ENCODE assay signal across 29 cellular contexts in genomic region chr7:21949522-21949921, GRCh38.
"Had no signal": no experiment of that assay in that cellular context is flagged by ENCODE, and none has a peak within 500 bp of the region (broad histone marks: within the 10 kb centered on the region; RNA-seq: fewer than 3 reads in every experiment).

No MANE protein-coding gene starts in this region.

- DNase-seq: activated CD4-positive, alpha-beta memory T cell treated with anti-CD3 and anti-CD28 coated beads for 36 hours; activated CD4-positive, alpha-beta T cell treated with anti-CD3 and anti-CD28 coated beads for 36 hours; activated CD4-positive, alpha-beta T cell treated with anti-CD3 and anti-CD28 coated beads, Interleukin-2, amount 10 ng/mL, durations not matched to agents 24 days and 14 days; activated CD4-positive, CD25-positive, alpha-beta regulatory T cell; activated CD4-positive, CD25-positive, alpha-beta regulatory T cell treated with anti-CD3 and anti-CD28 coated beads, Interleukin-2, amount 50 U/mL, for 72 hours; activated CD8-positive, alpha-beta memory T cell treated with anti-CD3 and anti-CD28 coated beads, Interleukin-2, amount 10 ng/mL, durations not matched to agents 7 days and 5 days; activated CD8-positive, alpha-beta memory T cell treated with anti-CD3 and anti-CD28 coated beads, Interleukin-2, amount 50 U/mL, for 4 hours; activated CD8-positive, alpha-beta T cell treated with anti-CD3 and anti-CD28 coated beads, Interleukin-2, amount 10 ng/mL, durations not matched to agents 7 days and 5 days; activated effector memory CD4-positive, alpha-beta T cell treated with anti-CD3 and anti-CD28 coated beads, Interleukin-2, amount 50 U/mL, for 16 hours; activated naive CD4-positive, alpha-beta T cell treated with anti-CD3 and anti-CD28 coated beads for 36 hours; activated naive CD8-positive, alpha-beta T cell treated with anti-CD3 and anti-CD28 coated beads for 36 hours; activated naive CD8-positive, alpha-beta T cell treated with anti-CD3 and anti-CD28 coated beads, Interleukin-2, amount 50 U/mL, for 24 hours; activated T-cell treated with anti-CD3 and anti-CD28 coated beads, Interleukin-2, amount 50 U/mL, for 1 hour; activated T-cell treated with anti-CD3 and anti-CD28 coated beads, Interleukin-2, amount 50 U/mL, for 48 hours; adrenal gland; amygdala; aorta; body of pancreas; caudate nucleus; cortex of kidney; dermis blood vessel endothelial cell; effector CD8-positive, alpha-beta T cell; esophagus squamous epithelium; foreskin melanocyte had no signal

- H3K27me3 ChIP-seq: body of pancreas, gastroesophageal sphincter had no signal

- H3K4me3 Mint-ChIP-seq: activated CD4-positive, alpha-beta memory T cell treated with anti-CD3 and anti-CD28 coated beads for 36 hours; activated CD4-positive, alpha-beta T cell treated with anti-CD3 and anti-CD28 coated beads for 36 hours; activated CD4-positive, alpha-beta T cell treated with anti-CD3 and anti-CD28 coated beads, Interleukin-2, amount 10 ng/mL, durations not matched to agents 24 days and 14 days; activated CD8-positive, alpha-beta memory T cell treated with anti-CD3 and anti-CD28 coated beads, Interleukin-2, amount 10 ng/mL, durations not matched to agents 7 days and 5 days; activated CD8-positive, alpha-beta T cell treated with anti-CD3 and anti-CD28 coated beads, Interleukin-2, amount 10 ng/mL, durations not matched to agents 7 days and 5 days; activated naive CD4-positive, alpha-beta T cell treated with anti-CD3 and anti-CD28 coated beads for 36 hours; activated naive CD4-positive, alpha-beta T cell treated with anti-CD3 and anti-CD28 coated beads, Interleukin-2, amount 50 U/mL, for 24 hours; activated naive CD8-positive, alpha-beta T cell treated with anti-CD3 and anti-CD28 coated beads for 36 hours; activated naive CD8-positive, alpha-beta T cell treated with anti-CD3 and anti-CD28 coated beads, Interleukin-2, amount 50 U/mL, for 24 hours; activated T-helper 1 cell treated with anti-CD3 and anti-CD28 coated beads, Interleukin-12 subunit alpha, Interleukin-12 subunit beta, Interleukin-2, Interleukin-4 antibody, amounts not matched to agents 30 ng/mL and 10 ng/mL and 1 ng/mL, durations not matched to agents 14 hours and 24 hours and 36 hours had no signal

- H3K9me3 ChIP-seq: adrenal gland, body of pancreas, esophagus squamous epithelium, gastroesophageal sphincter had no signal

- H3K27ac ChIP-seq: adrenal gland, body of pancreas, epithelial cell of prostate, esophagus squamous epithelium, gastroesophageal sphincter had no signal

- H3K27me3 Mint-ChIP-seq: activated naive CD4-positive, alpha-beta T cell treated with anti-CD3 and anti-CD28 coated beads, Interleukin-2, amount 50 U/mL, for 24 hours; activated naive CD8-positive, alpha-beta T cell treated with anti-CD3 and anti-CD28 coated beads for 36 hours had no signal

- H3K9me3 Mint-ChIP-seq: activated CD4-positive, alpha-beta memory T cell treated with anti-CD3 and anti-CD28 coated beads for 36 hours; activated CD4-positive, alpha-beta T cell treated with anti-CD3 and anti-CD28 coated beads, Interleukin-2, amount 10 ng/mL, durations not matched to agents 24 days and 14 days; activated naive CD4-positive, alpha-beta T cell treated with anti-CD3 and anti-CD28 coated beads for 36 hours; activated naive CD4-positive, alpha-beta T cell treated with anti-CD3 and anti-CD28 coated beads, Interleukin-2, amount 50 U/mL, for 24 hours; activated naive CD8-positive, alpha-beta T cell treated with anti-CD3 and anti-CD28 coated beads for 36 hours; activated naive CD8-positive, alpha-beta T cell treated with anti-CD3 and anti-CD28 coated beads, Interleukin-2, amount 50 U/mL, for 24 hours; activated T-helper 1 cell treated with anti-CD3 and anti-CD28 coated beads, Interleukin-12 subunit alpha, Interleukin-12 subunit beta, Interleukin-2, Interleukin-4 antibody, amounts not matched to agents 30 ng/mL and 10 ng/mL and 1 ng/mL, durations not matched to agents 14 hours and 24 hours and 36 hours; activated T-helper 2 cell treated with anti-CD3 and anti-CD28 coated beads, Interferon-gamma antibody, Interleukin-2, Interleukin-4, amounts not matched to agents 10 μg/mL and 5 μg/mL and 100 μg/mL, durations not matched to agents 14 hours and 24 hours and 36 hours had no signal

- H3K36me3 Mint-ChIP-seq: activated CD4-positive, alpha-beta memory T cell treated with anti-CD3 and anti-CD28 coated beads for 36 hours; activated CD8-positive, alpha-beta memory T cell treated with anti-CD3 and anti-CD28 coated beads, Interleukin-2, amount 10 ng/mL, durations not matched to agents 7 days and 5 days; activated naive CD4-positive, alpha-beta T cell treated with anti-CD3 and anti-CD28 coated beads, Interleukin-2, amount 50 U/mL, for 24 hours had no signal

- H3K4me3 ChIP-seq: adrenal gland, body of pancreas, esophagus squamous epithelium, gastroesophageal sphincter had no signal

- H3K27ac Mint-ChIP-seq: activated CD4-positive, alpha-beta memory T cell treated with anti-CD3 and anti-CD28 coated beads for 36 hours; activated CD4-positive, alpha-beta T cell treated with anti-CD3 and anti-CD28 coated beads for 36 hours; activated CD4-positive, alpha-beta T cell treated with anti-CD3 and anti-CD28 coated beads, Interleukin-2, amount 10 ng/mL, durations not matched to agents 24 days and 14 days; activated CD8-positive, alpha-beta memory T cell treated with anti-CD3 and anti-CD28 coated beads, Interleukin-2, amount 10 ng/mL, durations not matched to agents 7 days and 5 days; activated CD8-positive, alpha-beta T cell treated with anti-CD3 and anti-CD28 coated beads, Interleukin-2, amount 10 ng/mL, durations not matched to agents 7 days and 5 days; activated naive CD4-positive, alpha-beta T cell treated with anti-CD3 and anti-CD28 coated beads for 36 hours; activated naive CD4-positive, alpha-beta T cell treated with anti-CD3 and anti-CD28 coated beads, Interleukin-2, amount 50 U/mL, for 24 hours; activated naive CD8-positive, alpha-beta T cell treated with anti-CD3 and anti-CD28 coated beads for 36 hours; activated naive CD8-positive, alpha-beta T cell treated with anti-CD3 and anti-CD28 coated beads, Interleukin-2, amount 50 U/mL, for 24 hours; activated T-helper 1 cell treated with anti-CD3 and anti-CD28 coated beads, Interleukin-12 subunit alpha, Interleukin-12 subunit beta, Interleukin-2, Interleukin-4 antibody, amounts not matched to agents 30 ng/mL and 10 ng/mL and 1 ng/mL, durations not matched to agents 14 hours and 24 hours and 36 hours; activated T-helper 2 cell treated with anti-CD3 and anti-CD28 coated beads, Interferon-gamma antibody, Interleukin-2, Interleukin-4, amounts not matched to agents 10 μg/mL and 5 μg/mL and 100 μg/mL, durations not matched to agents 14 hours and 24 hours and 36 hours had no signal

- H3K36me3 ChIP-seq: adrenal gland, esophagus squamous epithelium, gastroesophageal sphincter had no signal
